Comparison of ENCODE assay signal across 1 cellular context in the genomic region with DNA sequence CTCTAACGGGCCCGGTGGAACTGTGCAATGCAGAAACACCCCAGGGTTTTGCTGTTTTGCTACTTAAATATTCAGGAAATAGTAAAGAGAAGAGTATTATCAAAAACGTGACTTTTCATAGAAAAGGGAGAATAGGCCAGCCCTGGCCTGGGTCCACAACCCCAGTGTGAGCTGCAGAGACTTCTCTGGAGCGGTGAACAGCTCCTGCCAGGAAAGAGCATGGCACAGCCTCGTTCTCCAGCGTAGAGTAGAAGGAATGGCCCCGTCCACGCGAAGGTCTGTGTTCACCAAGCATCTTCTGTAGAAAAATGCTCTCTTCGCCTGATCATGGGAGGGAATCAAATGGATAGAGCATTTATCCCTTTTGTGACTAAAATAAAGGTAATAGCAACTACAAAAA.
TF ChIP-seq lines count a peak whose summit lies in the region.

No MANE protein-coding gene starts in this region.

TF ChIP-seq in WTC11, 78 proteins besides CTCF, POLR2A, EP300 and RAD21 (continued from another document):
- TF ChIP-seq, protein P1, sequence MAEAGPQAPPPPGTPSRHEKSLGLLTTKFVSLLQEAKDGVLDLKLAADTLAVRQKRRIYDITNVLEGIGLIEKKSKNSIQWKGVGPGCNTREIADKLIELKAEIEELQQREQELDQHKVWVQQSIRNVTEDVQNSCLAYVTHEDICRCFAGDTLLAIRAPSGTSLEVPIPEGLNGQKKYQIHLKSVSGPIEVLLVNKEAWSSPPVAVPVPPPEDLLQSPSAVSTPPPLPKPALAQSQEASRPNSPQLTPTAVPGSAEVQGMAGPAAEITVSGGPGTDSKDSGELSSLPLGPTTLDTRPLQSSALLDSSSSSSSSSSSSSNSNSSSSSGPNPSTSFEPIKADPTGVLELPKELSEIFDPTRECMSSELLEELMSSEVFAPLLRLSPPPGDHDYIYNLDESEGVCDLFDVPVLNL (CRISPR knock-in tag; IDR thresholded peaks at IDR 0.05; ENCODE audit: borderline replicate concordance, low read depth): no peak
- TF ChIP-seq CDX4 (CRISPR knock-in tag; IDR thresholded peaks at IDR 0.05; ENCODE audit: borderline replicate concordance): no peak
- TF ChIP-seq TEAD4 (CRISPR knock-in tag; IDR thresholded peaks at IDR 0.05): no peak
- no peak for TF ChIP-seq ZNF317 (CRISPR knock-in tag; IDR thresholded peaks at IDR 0.05; ENCODE audit: borderline replicate concordance, low read depth)
- no peak for TF ChIP-seq FOXK1 (CRISPR knock-in tag; IDR thresholded peaks at IDR 0.05)
- TF ChIP-seq, protein P2, sequence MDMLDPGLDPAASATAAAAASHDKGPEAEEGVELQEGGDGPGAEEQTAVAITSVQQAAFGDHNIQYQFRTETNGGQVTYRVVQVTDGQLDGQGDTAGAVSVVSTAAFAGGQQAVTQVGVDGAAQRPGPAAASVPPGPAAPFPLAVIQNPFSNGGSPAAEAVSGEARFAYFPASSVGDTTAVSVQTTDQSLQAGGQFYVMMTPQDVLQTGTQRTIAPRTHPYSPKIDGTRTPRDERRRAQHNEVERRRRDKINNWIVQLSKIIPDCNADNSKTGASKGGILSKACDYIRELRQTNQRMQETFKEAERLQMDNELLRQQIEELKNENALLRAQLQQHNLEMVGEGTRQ (CRISPR knock-in tag; IDR thresholded peaks at IDR 0.05): no peak
- no peak for TF ChIP-seq NFATC4 (CRISPR knock-in tag; IDR thresholded peaks at IDR 0.05)
